In genomic region chr15:22229971-22230815, GRCh38 we compare ENCODE assay signal across 23 cellular contexts.
"Had no signal": no experiment of that assay in that cellular context is flagged by ENCODE, and none has a peak within 500 bp of the region (broad histone marks: within the 10 kb centered on the region; RNA-seq: fewer than 3 reads in every experiment).

No MANE protein-coding gene starts in this region.

- H3K36me3 ChIP-seq: adrenal gland, breast epithelium, gastrocnemius medialis, heart left ventricle, tibial artery had no signal

- H3K27ac ChIP-seq: adrenal gland, breast epithelium, gastrocnemius medialis, heart left ventricle, tibial artery had no signal

- DNase-seq: activated CD4-positive, alpha-beta T cell treated with anti-CD3 and anti-CD28 coated beads, Interleukin-2, amount 50 U/mL, for 1 hour; activated naive CD4-positive, alpha-beta T cell treated with anti-CD3 and anti-CD28 coated beads, Interleukin-2, amount 50 U/mL, for 16 hours; activated T-cell treated with anti-CD3 and anti-CD28 coated beads for 4 hours; cerebellar nuclear complex; cortex of kidney; gastrocnemius medialis; heart left ventricle; left ventricle myocardium superior; mesenchymal stem cell; naive thymus-derived CD8-positive, alpha-beta T cell; stimulated activated CD4-positive, alpha-beta T cell treated with anti-CD3 and anti-CD28 coated beads, Interleukin-2, amount 100 ng/mL, for 24 hours; stimulated activated naive CD4-positive, alpha-beta T cell treated with Interleukin-2 at 50 U/mL for 16 hours; substantia nigra; T1000; tibial artery had no signal

- H3K27me3 Mint-ChIP-seq: progenitor cell of endocrine pancreas had no signal

- H3K4me1 ChIP-seq: adrenal gland, breast epithelium, gastrocnemius medialis, tibial artery had no signal

- ATAC-seq: activated CD4-positive, CD25-positive, alpha-beta regulatory T cell treated with anti-CD3 and anti-CD28 coated beads, Interleukin-2, amount 50 U/mL, for 24 hours; esophagus mucosa; gastrocnemius medialis; heart left ventricle; left ventricle myocardium superior; naive thymus-derived CD8-positive, alpha-beta T cell had no signal

- FAIRE-seq: astrocyte, urothelium cell line had no signal

- H3K4me3 ChIP-seq: adrenal gland, breast epithelium, gastrocnemius medialis, heart left ventricle, tibial artery had no signal

- H3K4me3 Mint-ChIP-seq: naive thymus-derived CD8-positive, alpha-beta T cell had no signal

- H3K4me1 Mint-ChIP-seq: naive thymus-derived CD8-positive, alpha-beta T cell had no signal

- H3K9me3 Mint-ChIP-seq: activated T-helper 2 cell treated with anti-CD3 and anti-CD28 coated beads, Interferon-gamma antibody, Interleukin-2, Interleukin-4, amounts not matched to agents 10 μg/mL and 5 μg/mL and 100 μg/mL, durations not matched to agents 14 hours and 24 hours and 36 hours had no signal

- H3K27me3 ChIP-seq: adrenal gland, breast epithelium, gastrocnemius medialis, tibial artery had no signal

- H3K9me3 ChIP-seq: adrenal gland, breast epithelium, gastrocnemius medialis had no signal

- H3K27ac Mint-ChIP-seq: activated T-helper 2 cell treated with anti-CD3 and anti-CD28 coated beads, Interferon-gamma antibody, Interleukin-2, Interleukin-4, amounts not matched to agents 10 μg/mL and 5 μg/mL and 100 μg/mL, durations not matched to agents 14 hours and 24 hours and 36 hours; progenitor cell of endocrine pancreas had no signal
